ENCODE assay signal across 14 cellular contexts in the genomic region with DNA sequence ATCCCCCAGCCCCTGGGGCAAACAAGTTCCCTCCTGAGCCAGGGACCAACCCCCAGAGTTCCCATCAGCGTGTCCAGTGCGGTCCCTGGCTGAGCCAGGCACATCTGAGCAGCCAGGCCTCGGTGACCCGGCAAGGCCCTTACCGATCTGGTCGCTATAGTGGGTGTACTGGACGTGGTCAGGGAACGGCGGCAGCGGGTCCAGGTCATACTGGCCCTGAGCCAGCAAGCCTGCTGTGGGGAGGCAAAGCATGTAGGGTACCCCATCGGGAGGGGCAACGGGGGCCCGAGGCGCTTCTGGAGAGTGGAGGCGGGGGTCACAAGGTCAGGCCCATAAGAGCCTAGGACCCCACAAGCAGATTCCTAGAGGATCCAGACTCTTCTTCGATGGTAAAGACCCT. TPM values are rescaled to one million over a fixed set of nuclear protein-coding genes. Genes with fewer than 3 reads are reported as not detected.
A peak's percentile ranks its signal among the peaks of the same experiment; 100 is the strongest.
DNase-seq lines count a peak whose midpoint lies in the region; TF ChIP-seq lines count a peak whose summit lies in the region.
"Had no signal": no experiment of that assay in that cellular context is flagged by ENCODE, and none has a peak within 500 bp of the region (broad histone marks: within the 10 kb centered on the region; RNA-seq: fewer than 3 reads in every experiment).

No MANE protein-coding gene starts in this region.

- H3K9me3 Mint-ChIP-seq in neural crest cell, result no peaks in the 10 kb centered on the region
- H3K9me3 Mint-ChIP-seq: CD4-positive, alpha-beta T cell had no signal

- DNase-seq in RWPE1 (ENCODE audit: low spot score), result no peak
- no peak for DNase-seq in coronary artery (ENCODE audit: low spot score)
- DNase-seq in neural crest cell (ENCODE audit: low read depth, low spot score), result no peak
- no peak for DNase-seq in posterior cingulate gyrus
- no peak for DNase-seq in colonic mucosa
- DNase-seq in SIG-M5 (lab: John Stamatoyannopoulos, UW), result no peak
- DNase-seq in NCI-H526 treated with DMSO at 0.1 percent for 48 hours (lab: John Stamatoyannopoulos, UW), result no peak
- DNase-seq: ACHN; Calu3; CD4-positive, alpha-beta T cell; DMS 273 treated with DMSO at 0.1 percent for 48 hours had no signal

- peak overlapping the region; percentile 69 for H3K4me3 Mint-ChIP-seq in neural crest cell
- H3K4me3 Mint-ChIP-seq: CD4-positive, alpha-beta T cell had no signal

- H3K27ac Mint-ChIP-seq in neural crest cell (ENCODE audit: unreplicated experiment), result no peak overlapping the region
- H3K27ac Mint-ChIP-seq: CD4-positive, alpha-beta T cell had no signal

- H3K4me3 ChIP-seq in coronary artery (no peak overlapping the region), colonic mucosa (no peak overlapping the region)
- H3K4me3 ChIP-seq: BLaER1 treated with 17β-estradiol and CSF1 and Interleukin-3, amounts not matched to agents 10 nM and 100 nM had no signal

- intact Hi-C loops in posterior cingulate gyrus (cut with DNase I) (no loop called here), colonic mucosa (cut with DNase I) (no loop called here)

- no peaks in the 10 kb centered on the region for H3K4me1 ChIP-seq in colonic mucosa

- no peaks in the 10 kb centered on the region for H3K9me3 ChIP-seq in colonic mucosa
- H3K9me3 ChIP-seq: BLaER1 treated with 17β-estradiol and CSF1 and Interleukin-3, amounts not matched to agents 10 nM and 100 nM had no signal

- no peaks in the 10 kb centered on the region for H3K36me3 Mint-ChIP-seq in neural crest cell (ENCODE audit: low read depth)

- POLR2A ChIA-PET in RWPE1 (lab: Yijun Ruan, JAX; ENCODE audit: low non-redundant PET), result no interaction called here

- TF ChIP-seq CTCF in RWPE1 (conservative IDR thresholded peaks at IDR 0.05; ENCODE audit: low read depth) (no peak), coronary artery (IDR thresholded peaks at IDR 0.05) (no peak), neural crest cell (conservative IDR thresholded peaks at IDR 0.05) (no peak), colonic mucosa (IDR thresholded peaks at IDR 0.05) (no peak)

- H3K27ac ChIP-seq in RWPE1, result peak overlapping the region; percentile 42
- H3K27ac ChIP-seq in coronary artery, result peak overlapping the region; percentile 95 to 97
- no peak overlapping the region for H3K27ac ChIP-seq in colonic mucosa
- H3K27ac ChIP-seq: BLaER1 treated with 17β-estradiol and CSF1 and Interleukin-3, amounts not matched to agents 10 nM and 100 nM; HL-60 had no signal

- peaks cover 8% of the 10 kb centered on the region for H3K27me3 Mint-ChIP-seq in neural crest cell (ENCODE audit: low read depth)

- H3K36me3 ChIP-seq in colonic mucosa, result no peaks in the 10 kb centered on the region
- H3K36me3 ChIP-seq: BLaER1 treated with 17β-estradiol and CSF1 and Interleukin-3, amounts not matched to agents 10 nM and 100 nM had no signal

- no peak overlapping the region for H3K9ac ChIP-seq in colonic mucosa (ENCODE audit: low read depth in 2 of 2, low read length in 2 of 2)

- CTCF ChIA-PET in RWPE1 (lab: Yijun Ruan, JAX), result interaction anchor here (0.5 to 1.1 kb wide), 2 partner anchors 10 to 25 kb away, joined by 3 to 4 read pairs; no protein-coding TSS in a partner anchor

- H3K4me1 Mint-ChIP-seq in neural crest cell, result peaks cover 47% of the 10 kb centered on the region

- H3K27me3 ChIP-seq in colonic mucosa, result peaks cover 11% of the 10 kb centered on the region

RNA-seq across cellular contexts. Expression of gene MFAP2, which starts 3.5 kb away (rescaled TPM):
- total RNA-seq in neural crest cell (81.6 and 83.4 TPM in 2 replicates), colonic mucosa (1 to 10 TPM; 1.4 to 6.0 TPM)
- total RNA-seq: A172; CD4-positive, alpha-beta T cell had no signal

RNA-seq across cellular contexts. Expression of gene ATP13A2, which starts 34.8 kb away (rescaled TPM):
- total RNA-seq in neural crest cell, result 53.9 and 59.0 TPM in 2 replicates
- total RNA-seq in colonic mucosa, result 100 to 1,000 TPM in 1 of 2 donors, 10 to 100 TPM in 1; 55.3 to 111 TPM

RNA-seq across cellular contexts. Expression of gene CROCC, which starts 55.2 kb away (rescaled TPM):
- total RNA-seq in neural crest cell (52.6 and 54.1 TPM in 2 replicates), colonic mucosa (10 to 100 TPM in 1 of 2 donors, 1 to 10 TPM in 1; 6.9 to 21.6 TPM)

Comparison
In these comparisons a context has a peak if more than half of its experiments do, and no peak if none do; other contexts are left out.
1. RNA of gene MFAP2, which starts 3.5 kb away (total RNA-seq): 81.6 to 83.4 TPM in neural crest cell; 1.4 to 6.0 TPM in colonic mucosa; every median in the first group is over 10 times any median in the second.